ENCODE assay signal across 1 cellular context in genomic region chr4:77009511-77010120, GRCh38.
TF ChIP-seq lines count a peak whose summit lies in the region.

No MANE protein-coding gene starts in this region.

TF ChIP-seq in H1, 55 proteins besides CTCF, POLR2A, EP300 and RAD21 (continued from another document):
- TF ChIP-seq ATF3 (IDR thresholded peaks at IDR 0.05; ENCODE audit: insufficient read depth, low read depth, low read length) (no peak), MAX (IDR thresholded peaks at IDR 0.05) (no peak), ATF2 (IDR thresholded peaks at IDR 0.05; ENCODE audit: low read length) (no peak), CBX8 (IDR thresholded peaks at IDR 0.05; ENCODE audit: borderline replicate concordance, low read depth, low read length) (no peak), HDAC6 (IDR thresholded peaks at IDR 0.05; ENCODE audit: low read depth, low read length) (no peak), BACH1 (IDR thresholded peaks at IDR 0.05; ENCODE audit: low read length) (no peak), SIX5 (IDR thresholded peaks at IDR 0.05; ENCODE audit: low read depth, low read length) (no peak), CBX5 (IDR thresholded peaks at IDR 0.05; ENCODE audit: low read depth, low read length) (no peak), HDAC2 (IDR thresholded peaks at IDR 0.05; ENCODE audit: borderline replicate concordance in 1 of 2, low read depth in 2 of 2, low read length in 2 of 2) (no peak), JUN (IDR thresholded peaks at IDR 0.05; ENCODE audit: low read depth, low read length) (no peak), POLR2AphosphoS5 (IDR thresholded peaks at IDR 0.05; ENCODE audit: low read depth, low read length) (no peak), CHD7 (IDR thresholded peaks at IDR 0.05; ENCODE audit: insufficient replicate concordance, low read length) (no peak), BCL11A (IDR thresholded peaks at IDR 0.05; ENCODE audit: low read depth in 2 of 2, low read length in 2 of 2) (no peak), ZNF274 (IDR thresholded peaks at IDR 0.05; ENCODE audit: borderline replicate concordance, extremely low read depth, low read length) (no peak), E2F6 (IDR thresholded peaks at IDR 0.05) (no peak), RXRA (IDR thresholded peaks at IDR 0.05; ENCODE audit: insufficient read depth, low read depth, low read length) (no peak), SIRT6 (IDR thresholded peaks at IDR 0.05; ENCODE audit: low read length) (no peak), KDM1A (IDR thresholded peaks at IDR 0.05; ENCODE audit: borderline replicate concordance, low read length) (no peak), SAP30 (IDR thresholded peaks at IDR 0.05; ENCODE audit: insufficient read depth, insufficient replicate concordance, low read length) (no peak)
